In the genomic region with DNA sequence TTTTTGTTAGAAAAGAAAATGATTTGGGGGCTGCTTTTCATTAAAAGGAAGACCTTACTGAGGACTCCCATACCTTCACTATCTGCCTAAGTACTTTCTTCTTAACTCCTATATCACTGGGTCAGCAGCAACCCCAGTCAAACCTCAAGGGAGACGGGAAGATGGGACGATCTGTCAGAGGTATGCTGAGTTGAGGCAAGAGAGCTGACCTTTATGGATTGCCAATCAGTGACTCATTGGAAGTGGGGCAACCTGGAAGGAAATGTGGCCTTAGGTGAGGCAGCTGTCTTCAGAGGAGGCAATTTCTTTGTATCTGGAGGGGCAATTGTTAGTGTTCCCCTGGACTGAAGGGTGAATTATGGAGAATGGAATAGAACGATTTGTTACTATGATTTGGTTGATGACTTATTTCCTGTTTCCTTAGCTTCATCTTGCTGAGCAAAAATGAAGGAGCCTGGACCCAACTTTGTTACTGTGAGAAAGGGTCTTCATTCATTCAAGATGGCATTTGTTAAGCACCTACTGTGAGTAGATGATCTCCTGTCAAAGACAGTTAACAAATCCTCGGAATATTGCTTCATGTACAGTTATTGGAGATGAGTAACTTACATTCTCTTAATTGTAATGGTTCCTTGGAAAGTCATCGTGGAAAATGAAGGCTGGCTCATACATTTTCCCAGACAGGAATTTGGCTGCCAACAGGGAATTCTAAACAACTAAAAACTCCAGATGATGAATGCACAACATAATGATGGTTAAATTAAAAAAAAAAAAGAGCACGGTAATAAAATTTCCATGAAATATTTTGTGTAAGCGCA, we compare ENCODE assay signal across 1 cellular context.
TF ChIP-seq lines count a peak whose summit lies in the region.

No MANE protein-coding gene starts in this region.

TF ChIP-seq in K562, 482 proteins besides CTCF, POLR2A, EP300 and RAD21:
- 0 out of 2 replicates have a peak, but pooled peaks have one; percentile 45 for TF ChIP-seq RHOXF2B (CRISPR knock-in tag; conservative IDR thresholded peaks at IDR 0.05)
- TF ChIP-seq ZNF232 (CRISPR knock-in tag; IDR thresholded peaks at IDR 0.05), result no peak
- no peak for TF ChIP-seq NR2C2 (CRISPR knock-in tag; IDR thresholded peaks at IDR 0.05)
- TF ChIP-seq NR2C2 (tag; IDR thresholded peaks at IDR 0.05), result peak; percentile 74
- peak; percentile 84 for TF ChIP-seq ZNF24 (IDR thresholded peaks at IDR 0.05)
- TF ChIP-seq ZNF23 (CRISPR knock-in tag; IDR thresholded peaks at IDR 0.05), result 0 out of 2 replicates have a peak, but pooled peaks have one; percentile 6
- TF ChIP-seq, protein P1, sequence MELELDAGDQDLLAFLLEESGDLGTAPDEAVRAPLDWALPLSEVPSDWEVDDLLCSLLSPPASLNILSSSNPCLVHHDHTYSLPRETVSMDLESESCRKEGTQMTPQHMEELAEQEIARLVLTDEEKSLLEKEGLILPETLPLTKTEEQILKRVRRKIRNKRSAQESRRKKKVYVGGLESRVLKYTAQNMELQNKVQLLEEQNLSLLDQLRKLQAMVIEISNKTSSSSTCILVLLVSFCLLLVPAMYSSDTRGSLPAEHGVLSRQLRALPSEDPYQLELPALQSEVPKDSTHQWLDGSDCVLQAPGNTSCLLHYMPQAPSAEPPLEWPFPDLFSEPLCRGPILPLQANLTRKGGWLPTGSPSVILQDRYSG (tag; conservative IDR thresholded peaks at IDR 0.05; ENCODE audit: low read depth), result no peak
- 0 out of 2 replicates have a peak, but pooled peaks have one; percentile 47 for TF ChIP-seq ZNF668 (CRISPR knock-in tag; IDR thresholded peaks at IDR 0.05)
- TF ChIP-seq, protein P2, sequence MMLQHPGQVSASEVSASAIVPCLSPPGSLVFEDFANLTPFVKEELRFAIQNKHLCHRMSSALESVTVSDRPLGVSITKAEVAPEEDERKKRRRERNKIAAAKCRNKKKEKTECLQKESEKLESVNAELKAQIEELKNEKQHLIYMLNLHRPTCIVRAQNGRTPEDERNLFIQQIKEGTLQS (IDR thresholded peaks at IDR 0.05), result peak; percentile 46; the same call in 1 of the 2 replicates
- TF ChIP-seq, protein P2 (CRISPR knock-in tag; conservative IDR thresholded peaks at IDR 0.05), result no peak
- TF ChIP-seq NR2C1 (IDR thresholded peaks at IDR 0.05), result peak; percentile 22; the same call in 1 of the 2 replicates
- TF ChIP-seq NR2C1 (tag; IDR thresholded peaks at IDR 0.05), result no peak
- TF ChIP-seq FOSL1 (tag; conservative IDR thresholded peaks at IDR 0.05), result 0 out of 2 replicates have a peak, but pooled peaks have one; percentile 11
- TF ChIP-seq, protein P3, sequence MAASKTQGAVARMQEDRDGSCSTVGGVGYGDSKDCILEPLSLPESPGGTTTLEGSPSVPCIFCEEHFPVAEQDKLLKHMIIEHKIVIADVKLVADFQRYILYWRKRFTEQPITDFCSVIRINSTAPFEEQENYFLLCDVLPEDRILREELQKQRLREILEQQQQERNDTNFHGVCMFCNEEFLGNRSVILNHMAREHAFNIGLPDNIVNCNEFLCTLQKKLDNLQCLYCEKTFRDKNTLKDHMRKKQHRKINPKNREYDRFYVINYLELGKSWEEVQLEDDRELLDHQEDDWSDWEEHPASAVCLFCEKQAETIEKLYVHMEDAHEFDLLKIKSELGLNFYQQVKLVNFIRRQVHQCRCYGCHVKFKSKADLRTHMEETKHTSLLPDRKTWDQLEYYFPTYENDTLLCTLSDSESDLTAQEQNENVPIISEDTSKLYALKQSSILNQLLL (CRISPR knock-in tag; IDR thresholded peaks at IDR 0.05; ENCODE audit: borderline replicate concordance), result no peak
- TF ChIP-seq GABPA (tag; conservative IDR thresholded peaks at IDR 0.05; ENCODE audit: low read depth), result peak; percentile 39; the same call in 1 of the 2 replicates
- TF ChIP-seq CCNT2 (IDR thresholded peaks at IDR 0.05; ENCODE audit: borderline replicate concordance, extremely low read depth, insufficient read length, low read depth, low read length), result no peak
- peak; percentile 34 for TF ChIP-seq MEIS2 (IDR thresholded peaks at IDR 0.05; ENCODE audit: partially characterized antibody)
- no peak for TF ChIP-seq HNRNPL (IDR thresholded peaks at IDR 0.05; ENCODE audit: low read depth, low read length)
- TF ChIP-seq MED1 (CRISPR knock-in tag; IDR thresholded peaks at IDR 0.05; ENCODE audit: borderline replicate concordance), result no peak
- TF ChIP-seq TEAD1 (CRISPR knock-in tag; IDR thresholded peaks at IDR 0.05), result no peak
- 0 out of 2 replicates have a peak, but pooled peaks have one; percentile 12 for TF ChIP-seq MIER1 (IDR thresholded peaks at IDR 0.05; ENCODE audit: low read depth)
- TF ChIP-seq PRPF4 (IDR thresholded peaks at IDR 0.05; ENCODE audit: insufficient read depth, low read depth, low read length, poor library complexity, severe bottlenecking), result no peak
- TF ChIP-seq HLTF (IDR thresholded peaks at IDR 0.05), result 0 out of 2 replicates have a peak, but pooled peaks have one; percentile 53
- TF ChIP-seq ZEB2 (IDR thresholded peaks at IDR 0.05), result 0 out of 2 replicates have a peak, but pooled peaks have one; percentile 13
- TF ChIP-seq TRIM28 (IDR thresholded peaks at IDR 0.05), result no peak
- TF ChIP-seq MTA3 (IDR thresholded peaks at IDR 0.05; ENCODE audit: borderline replicate concordance), result no peak
- TF ChIP-seq, protein P4, sequence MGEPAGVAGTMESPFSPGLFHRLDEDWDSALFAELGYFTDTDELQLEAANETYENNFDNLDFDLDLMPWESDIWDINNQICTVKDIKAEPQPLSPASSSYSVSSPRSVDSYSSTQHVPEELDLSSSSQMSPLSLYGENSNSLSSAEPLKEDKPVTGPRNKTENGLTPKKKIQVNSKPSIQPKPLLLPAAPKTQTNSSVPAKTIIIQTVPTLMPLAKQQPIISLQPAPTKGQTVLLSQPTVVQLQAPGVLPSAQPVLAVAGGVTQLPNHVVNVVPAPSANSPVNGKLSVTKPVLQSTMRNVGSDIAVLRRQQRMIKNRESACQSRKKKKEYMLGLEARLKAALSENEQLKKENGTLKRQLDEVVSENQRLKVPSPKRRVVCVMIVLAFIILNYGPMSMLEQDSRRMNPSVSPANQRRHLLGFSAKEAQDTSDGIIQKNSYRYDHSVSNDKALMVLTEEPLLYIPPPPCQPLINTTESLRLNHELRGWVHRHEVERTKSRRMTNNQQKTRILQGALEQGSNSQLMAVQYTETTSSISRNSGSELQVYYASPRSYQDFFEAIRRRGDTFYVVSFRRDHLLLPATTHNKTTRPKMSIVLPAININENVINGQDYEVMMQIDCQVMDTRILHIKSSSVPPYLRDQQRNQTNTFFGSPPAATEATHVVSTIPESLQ (CRISPR knock-in tag; IDR thresholded peaks at IDR 0.05), result 0 out of 2 replicates have a peak, but pooled peaks have one; percentile 68
